ENCODE assay signal across 1 cellular context in the genomic region with DNA sequence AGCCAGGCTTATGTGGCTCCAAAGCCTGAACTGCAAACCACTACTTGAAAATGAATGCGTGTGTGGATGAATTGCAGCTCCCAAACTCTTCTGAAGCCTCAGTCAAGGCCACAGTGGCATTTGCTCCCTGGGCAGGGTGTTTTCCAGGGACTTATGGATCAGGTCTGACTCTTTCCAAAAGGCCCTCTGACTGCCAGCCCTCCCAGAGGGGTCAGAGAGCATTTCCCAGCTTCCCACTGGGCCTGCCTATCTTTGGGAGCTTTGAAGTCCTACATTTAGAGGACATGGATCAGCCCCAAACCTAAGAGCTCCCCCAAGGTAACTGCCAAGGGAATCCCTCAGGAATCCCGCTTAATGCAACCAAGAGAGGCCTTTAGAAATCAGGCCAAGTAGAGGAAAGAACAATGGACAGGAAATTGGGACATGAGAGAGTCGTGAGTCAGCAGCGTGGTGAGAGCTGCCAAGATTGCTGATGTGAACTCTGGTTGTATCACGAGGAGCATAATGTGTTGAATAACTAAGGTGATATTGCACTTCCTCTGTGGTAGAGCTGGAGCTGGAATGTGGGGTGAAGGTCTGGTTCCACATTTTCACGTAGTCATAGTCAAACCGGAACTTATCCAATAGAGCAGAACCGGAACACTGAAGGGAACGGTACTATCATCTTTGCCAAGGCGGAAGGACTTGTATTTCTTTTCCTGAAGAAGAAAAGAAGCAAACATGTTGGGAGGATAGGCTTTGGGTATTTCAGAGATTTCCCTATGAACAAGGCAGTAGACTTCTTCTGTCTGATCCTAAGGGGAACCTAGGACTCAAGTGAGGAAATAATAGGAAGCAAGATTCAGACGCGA.
A peak's percentile ranks its signal among the peaks of the same experiment; 100 is the strongest.
TF ChIP-seq lines count a peak whose summit lies in the region.

No MANE protein-coding gene starts in this region.

TF ChIP-seq in K562, 482 proteins besides CTCF, POLR2A, EP300 and RAD21 (continued from another document and continues in another):
- TF ChIP-seq, protein P1, sequence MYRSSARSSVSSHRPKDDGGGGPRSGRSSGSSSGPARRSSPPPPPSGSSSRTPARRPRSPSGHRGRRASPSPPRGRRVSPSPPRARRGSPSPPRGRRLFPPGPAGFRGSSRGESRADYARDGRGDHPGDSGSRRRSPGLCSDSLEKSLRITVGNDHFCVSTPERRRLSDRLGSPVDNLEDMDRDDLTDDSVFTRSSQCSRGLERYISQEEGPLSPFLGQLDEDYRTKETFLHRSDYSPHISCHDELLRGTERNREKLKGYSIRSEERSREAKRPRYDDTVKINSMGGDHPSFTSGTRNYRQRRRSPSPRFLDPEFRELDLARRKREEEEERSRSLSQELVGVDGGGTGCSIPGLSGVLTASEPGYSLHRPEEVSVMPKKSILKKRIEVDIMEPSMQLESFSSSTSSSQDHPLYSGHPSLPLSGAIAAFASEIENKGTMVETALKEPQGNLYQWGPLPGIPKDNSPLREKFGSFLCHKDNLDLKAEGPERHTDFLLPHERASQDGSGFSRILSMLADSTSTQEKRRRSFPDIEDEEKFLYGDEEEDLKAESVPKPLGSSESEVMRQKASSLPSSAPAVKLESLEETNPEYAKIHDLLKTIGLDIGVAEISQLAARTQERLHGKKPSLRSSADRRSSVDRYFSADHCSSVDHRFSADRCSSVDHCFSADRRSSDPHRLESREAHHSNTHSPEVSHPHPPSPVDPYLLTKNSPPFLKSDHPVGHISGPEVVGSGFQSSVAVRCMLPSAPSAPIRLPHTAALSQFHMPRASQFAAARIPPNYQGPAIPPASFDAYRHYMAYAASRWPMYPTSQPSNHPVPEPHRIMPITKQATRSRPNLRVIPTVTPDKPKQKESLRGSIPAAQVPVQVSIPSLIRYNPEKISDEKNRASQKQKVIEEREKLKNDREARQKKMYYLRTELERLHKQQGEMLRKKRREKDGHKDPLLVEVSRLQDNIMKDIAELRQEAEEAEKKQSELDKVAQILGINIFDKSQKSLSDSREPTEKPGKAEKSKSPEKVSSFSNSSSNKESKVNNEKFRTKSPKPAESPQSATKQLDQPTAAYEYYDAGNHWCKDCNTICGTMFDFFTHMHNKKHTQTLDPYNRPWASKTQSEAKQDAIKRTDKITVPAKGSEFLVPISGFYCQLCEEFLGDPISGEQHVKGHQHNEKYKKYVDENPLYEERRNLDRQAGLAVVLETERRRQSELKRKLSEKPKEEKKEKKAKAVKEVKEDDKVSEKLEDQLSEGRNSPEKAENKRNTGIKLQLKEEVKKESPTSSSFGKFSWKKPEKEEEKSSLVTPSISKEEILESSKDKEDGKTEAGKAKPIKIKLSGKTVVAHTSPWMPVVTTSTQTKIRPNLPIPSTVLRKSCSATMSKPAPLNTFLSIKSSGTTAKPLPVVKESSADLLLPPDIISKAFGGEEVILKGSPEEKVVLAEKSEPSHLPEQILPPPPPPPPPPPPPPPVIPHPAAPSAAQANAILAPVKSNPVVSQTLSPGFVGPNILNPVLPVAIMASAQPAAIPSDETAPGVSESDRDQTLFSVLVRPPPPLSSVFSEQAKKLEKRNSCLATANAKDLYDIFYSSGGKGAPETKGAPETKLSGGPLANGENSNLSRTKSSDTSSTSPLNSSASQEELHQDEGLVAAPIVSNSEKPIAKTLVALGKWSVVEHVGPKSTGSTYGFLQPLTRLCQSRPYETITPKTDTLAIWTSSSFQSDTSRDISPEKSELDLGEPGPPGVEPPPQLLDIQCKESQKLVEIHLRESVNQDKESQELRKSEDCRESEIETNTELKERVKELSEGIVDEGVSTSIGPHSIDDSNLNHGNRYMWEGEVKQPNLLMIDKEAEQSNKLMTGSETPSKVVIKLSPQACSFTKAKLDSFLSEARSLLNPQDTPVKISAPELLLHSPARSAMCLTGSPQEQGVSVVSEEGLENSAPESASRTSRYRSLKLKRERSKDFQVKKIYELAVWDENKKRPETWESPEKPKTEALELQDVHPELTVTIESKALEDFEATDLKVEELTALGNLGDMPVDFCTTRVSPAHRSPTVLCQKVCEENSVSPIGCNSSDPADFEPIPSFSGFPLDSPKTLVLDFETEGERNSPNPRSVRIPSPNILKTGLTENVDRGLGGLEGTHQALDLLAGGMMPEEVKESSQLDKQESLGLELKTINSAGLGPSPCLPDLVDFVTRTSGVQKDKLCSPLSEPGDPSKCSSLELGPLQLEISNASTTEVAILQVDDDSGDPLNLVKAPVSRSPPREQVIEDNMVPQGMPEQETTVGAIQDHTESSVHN (IDR thresholded peaks at IDR 0.05; ENCODE audit: borderline replicate concordance in 1 of 2, low read depth in 1 of 2), result peak in 1 of 2 experiments; percentile 29; a peak in 1 of 4 replicates
- peak; percentile 65; the same call in 1 of the 2 replicates for TF ChIP-seq HIVEP1 (CRISPR knock-in tag; IDR thresholded peaks at IDR 0.05)
- TF ChIP-seq YBX1 (IDR thresholded peaks at IDR 0.05), result no peak
- no peak for TF ChIP-seq CREBBP (IDR thresholded peaks at IDR 0.05; ENCODE audit: low read depth, low read length)
- TF ChIP-seq MEF2D (tag; conservative IDR thresholded peaks at IDR 0.05; ENCODE audit: low read depth), result peak; percentile 82
- TF ChIP-seq, protein P2, sequence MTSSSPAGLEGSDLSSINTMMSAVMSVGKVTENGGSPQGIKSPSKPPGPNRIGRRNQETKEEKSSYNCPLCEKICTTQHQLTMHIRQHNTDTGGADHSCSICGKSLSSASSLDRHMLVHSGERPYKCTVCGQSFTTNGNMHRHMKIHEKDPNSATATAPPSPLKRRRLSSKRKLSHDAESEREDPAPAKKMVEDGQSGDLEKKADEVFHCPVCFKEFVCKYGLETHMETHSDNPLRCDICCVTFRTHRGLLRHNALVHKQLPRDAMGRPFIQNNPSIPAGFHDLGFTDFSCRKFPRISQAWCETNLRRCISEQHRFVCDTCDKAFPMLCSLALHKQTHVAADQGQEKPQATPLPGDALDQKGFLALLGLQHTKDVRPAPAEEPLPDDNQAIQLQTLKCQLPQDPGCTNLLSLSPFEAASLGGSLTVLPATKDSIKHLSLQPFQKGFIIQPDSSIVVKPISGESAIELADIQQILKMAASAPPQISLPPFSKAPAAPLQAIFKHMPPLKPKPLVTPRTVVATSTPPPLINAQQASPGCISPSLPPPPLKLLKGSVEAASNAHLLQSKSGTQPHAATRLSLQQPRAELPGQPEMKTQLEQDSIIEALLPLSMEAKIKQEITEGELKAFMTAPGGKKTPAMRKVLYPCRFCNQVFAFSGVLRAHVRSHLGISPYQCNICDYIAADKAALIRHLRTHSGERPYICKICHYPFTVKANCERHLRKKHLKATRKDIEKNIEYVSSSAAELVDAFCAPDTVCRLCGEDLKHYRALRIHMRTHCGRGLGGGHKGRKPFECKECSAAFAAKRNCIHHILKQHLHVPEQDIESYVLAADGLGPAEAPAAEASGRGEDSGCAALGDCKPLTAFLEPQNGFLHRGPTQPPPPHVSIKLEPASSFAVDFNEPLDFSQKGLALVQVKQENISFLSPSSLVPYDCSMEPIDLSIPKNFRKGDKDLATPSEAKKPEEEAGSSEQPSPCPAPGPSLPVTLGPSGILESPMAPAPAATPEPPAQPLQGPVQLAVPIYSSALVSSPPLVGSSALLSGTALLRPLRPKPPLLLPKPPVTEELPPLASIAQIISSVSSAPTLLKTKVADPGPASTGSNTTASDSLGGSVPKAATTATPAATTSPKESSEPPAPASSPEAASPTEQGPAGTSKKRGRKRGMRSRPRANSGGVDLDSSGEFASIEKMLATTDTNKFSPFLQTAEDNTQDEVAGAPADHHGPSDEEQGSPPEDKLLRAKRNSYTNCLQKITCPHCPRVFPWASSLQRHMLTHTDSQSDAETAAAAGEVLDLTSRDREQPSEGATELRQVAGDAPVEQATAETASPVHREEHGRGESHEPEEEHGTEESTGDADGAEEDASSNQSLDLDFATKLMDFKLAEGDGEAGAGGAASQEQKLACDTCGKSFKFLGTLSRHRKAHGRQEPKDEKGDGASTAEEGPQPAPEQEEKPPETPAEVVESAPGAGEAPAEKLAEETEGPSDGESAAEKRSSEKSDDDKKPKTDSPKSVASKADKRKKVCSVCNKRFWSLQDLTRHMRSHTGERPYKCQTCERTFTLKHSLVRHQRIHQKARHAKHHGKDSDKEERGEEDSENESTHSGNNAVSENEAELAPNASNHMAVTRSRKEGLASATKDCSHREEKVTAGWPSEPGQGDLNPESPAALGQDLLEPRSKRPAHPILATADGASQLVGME (CRISPR knock-in tag; IDR thresholded peaks at IDR 0.05), result no peak
- peak; percentile 80 for TF ChIP-seq NFIC (IDR thresholded peaks at IDR 0.05)
- peak; percentile 91 for TF ChIP-seq HDAC8 (tag; IDR thresholded peaks at IDR 0.05)
- TF ChIP-seq, protein P3, sequence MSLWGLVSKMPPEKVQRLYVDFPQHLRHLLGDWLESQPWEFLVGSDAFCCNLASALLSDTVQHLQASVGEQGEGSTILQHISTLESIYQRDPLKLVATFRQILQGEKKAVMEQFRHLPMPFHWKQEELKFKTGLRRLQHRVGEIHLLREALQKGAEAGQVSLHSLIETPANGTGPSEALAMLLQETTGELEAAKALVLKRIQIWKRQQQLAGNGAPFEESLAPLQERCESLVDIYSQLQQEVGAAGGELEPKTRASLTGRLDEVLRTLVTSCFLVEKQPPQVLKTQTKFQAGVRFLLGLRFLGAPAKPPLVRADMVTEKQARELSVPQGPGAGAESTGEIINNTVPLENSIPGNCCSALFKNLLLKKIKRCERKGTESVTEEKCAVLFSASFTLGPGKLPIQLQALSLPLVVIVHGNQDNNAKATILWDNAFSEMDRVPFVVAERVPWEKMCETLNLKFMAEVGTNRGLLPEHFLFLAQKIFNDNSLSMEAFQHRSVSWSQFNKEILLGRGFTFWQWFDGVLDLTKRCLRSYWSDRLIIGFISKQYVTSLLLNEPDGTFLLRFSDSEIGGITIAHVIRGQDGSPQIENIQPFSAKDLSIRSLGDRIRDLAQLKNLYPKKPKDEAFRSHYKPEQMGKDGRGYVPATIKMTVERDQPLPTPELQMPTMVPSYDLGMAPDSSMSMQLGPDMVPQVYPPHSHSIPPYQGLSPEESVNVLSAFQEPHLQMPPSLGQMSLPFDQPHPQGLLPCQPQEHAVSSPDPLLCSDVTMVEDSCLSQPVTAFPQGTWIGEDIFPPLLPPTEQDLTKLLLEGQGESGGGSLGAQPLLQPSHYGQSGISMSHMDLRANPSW (CRISPR knock-in tag; IDR thresholded peaks at IDR 0.05), result 0 out of 2 replicates have a peak, but pooled peaks have one; percentile 51
- TF ChIP-seq, protein P4, sequence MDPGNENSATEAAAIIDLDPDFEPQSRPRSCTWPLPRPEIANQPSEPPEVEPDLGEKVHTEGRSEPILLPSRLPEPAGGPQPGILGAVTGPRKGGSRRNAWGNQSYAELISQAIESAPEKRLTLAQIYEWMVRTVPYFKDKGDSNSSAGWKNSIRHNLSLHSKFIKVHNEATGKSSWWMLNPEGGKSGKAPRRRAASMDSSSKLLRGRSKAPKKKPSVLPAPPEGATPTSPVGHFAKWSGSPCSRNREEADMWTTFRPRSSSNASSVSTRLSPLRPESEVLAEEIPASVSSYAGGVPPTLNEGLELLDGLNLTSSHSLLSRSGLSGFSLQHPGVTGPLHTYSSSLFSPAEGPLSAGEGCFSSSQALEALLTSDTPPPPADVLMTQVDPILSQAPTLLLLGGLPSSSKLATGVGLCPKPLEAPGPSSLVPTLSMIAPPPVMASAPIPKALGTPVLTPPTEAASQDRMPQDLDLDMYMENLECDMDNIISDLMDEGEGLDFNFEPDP (CRISPR knock-in tag; IDR thresholded peaks at IDR 0.05), result no peak
- TF ChIP-seq, protein P5, sequence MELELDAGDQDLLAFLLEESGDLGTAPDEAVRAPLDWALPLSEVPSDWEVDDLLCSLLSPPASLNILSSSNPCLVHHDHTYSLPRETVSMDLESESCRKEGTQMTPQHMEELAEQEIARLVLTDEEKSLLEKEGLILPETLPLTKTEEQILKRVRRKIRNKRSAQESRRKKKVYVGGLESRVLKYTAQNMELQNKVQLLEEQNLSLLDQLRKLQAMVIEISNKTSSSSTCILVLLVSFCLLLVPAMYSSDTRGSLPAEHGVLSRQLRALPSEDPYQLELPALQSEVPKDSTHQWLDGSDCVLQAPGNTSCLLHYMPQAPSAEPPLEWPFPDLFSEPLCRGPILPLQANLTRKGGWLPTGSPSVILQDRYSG (tag; conservative IDR thresholded peaks at IDR 0.05; ENCODE audit: low read depth), result peak; percentile 84
- TF ChIP-seq BRCA1 (IDR thresholded peaks at IDR 0.05), result no peak
- no peak for TF ChIP-seq BRCA1 (CRISPR knock-in tag; IDR thresholded peaks at IDR 0.05)
- TF ChIP-seq GTF2E2 (tag; IDR thresholded peaks at IDR 0.05), result peak; percentile 88
- no peak for TF ChIP-seq ZNF561 (CRISPR knock-in tag; conservative IDR thresholded peaks at IDR 0.05)
- TF ChIP-seq E2F3 (CRISPR knock-in tag; IDR thresholded peaks at IDR 0.05), result peak; percentile 41; the same call in 1 of the 2 replicates
- TF ChIP-seq SOX6 (IDR thresholded peaks at IDR 0.05), result peak; percentile 43; the same call in 1 of the 2 replicates
- TF ChIP-seq, protein P6, sequence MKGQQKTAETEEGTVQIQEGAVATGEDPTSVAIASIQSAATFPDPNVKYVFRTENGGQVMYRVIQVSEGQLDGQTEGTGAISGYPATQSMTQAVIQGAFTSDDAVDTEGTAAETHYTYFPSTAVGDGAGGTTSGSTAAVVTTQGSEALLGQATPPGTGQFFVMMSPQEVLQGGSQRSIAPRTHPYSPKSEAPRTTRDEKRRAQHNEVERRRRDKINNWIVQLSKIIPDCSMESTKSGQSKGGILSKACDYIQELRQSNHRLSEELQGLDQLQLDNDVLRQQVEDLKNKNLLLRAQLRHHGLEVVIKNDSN (CRISPR knock-in tag; IDR thresholded peaks at IDR 0.05), result peak; percentile 69
- peak; percentile 69; the same call in 1 of the 2 replicates for TF ChIP-seq DNMT1 (IDR thresholded peaks at IDR 0.05)
- peak; percentile 96 for TF ChIP-seq SPI1 (IDR thresholded peaks at IDR 0.05; ENCODE audit: borderline replicate concordance, low read depth, low read length)
- TF ChIP-seq FOXA1 (IDR thresholded peaks at IDR 0.05; ENCODE audit: borderline replicate concordance), result no peak
- TF ChIP-seq, protein P7, sequence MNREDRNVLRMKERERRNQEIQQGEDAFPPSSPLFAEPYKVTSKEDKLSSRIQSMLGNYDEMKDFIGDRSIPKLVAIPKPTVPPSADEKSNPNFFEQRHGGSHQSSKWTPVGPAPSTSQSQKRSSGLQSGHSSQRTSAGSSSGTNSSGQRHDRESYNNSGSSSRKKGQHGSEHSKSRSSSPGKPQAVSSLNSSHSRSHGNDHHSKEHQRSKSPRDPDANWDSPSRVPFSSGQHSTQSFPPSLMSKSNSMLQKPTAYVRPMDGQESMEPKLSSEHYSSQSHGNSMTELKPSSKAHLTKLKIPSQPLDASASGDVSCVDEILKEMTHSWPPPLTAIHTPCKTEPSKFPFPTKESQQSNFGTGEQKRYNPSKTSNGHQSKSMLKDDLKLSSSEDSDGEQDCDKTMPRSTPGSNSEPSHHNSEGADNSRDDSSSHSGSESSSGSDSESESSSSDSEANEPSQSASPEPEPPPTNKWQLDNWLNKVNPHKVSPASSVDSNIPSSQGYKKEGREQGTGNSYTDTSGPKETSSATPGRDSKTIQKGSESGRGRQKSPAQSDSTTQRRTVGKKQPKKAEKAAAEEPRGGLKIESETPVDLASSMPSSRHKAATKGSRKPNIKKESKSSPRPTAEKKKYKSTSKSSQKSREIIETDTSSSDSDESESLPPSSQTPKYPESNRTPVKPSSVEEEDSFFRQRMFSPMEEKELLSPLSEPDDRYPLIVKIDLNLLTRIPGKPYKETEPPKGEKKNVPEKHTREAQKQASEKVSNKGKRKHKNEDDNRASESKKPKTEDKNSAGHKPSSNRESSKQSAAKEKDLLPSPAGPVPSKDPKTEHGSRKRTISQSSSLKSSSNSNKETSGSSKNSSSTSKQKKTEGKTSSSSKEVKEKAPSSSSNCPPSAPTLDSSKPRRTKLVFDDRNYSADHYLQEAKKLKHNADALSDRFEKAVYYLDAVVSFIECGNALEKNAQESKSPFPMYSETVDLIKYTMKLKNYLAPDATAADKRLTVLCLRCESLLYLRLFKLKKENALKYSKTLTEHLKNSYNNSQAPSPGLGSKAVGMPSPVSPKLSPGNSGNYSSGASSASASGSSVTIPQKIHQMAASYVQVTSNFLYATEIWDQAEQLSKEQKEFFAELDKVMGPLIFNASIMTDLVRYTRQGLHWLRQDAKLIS (CRISPR knock-in tag; IDR thresholded peaks at IDR 0.05), result peak; percentile 73; the same call in 1 of the 2 replicates
- peak; percentile 73 for TF ChIP-seq POLR2H (tag; IDR thresholded peaks at IDR 0.05; ENCODE audit: low read depth)
